In genomic region chr3:39133822-39134221, GRCh38 we compare ENCODE assay signal across 22 cellular contexts. TPM values are rescaled to one million over a fixed set of nuclear protein-coding genes. Genes with fewer than 3 reads are reported as not detected.
DNase-seq lines count a peak whose midpoint lies in the region; ATAC-seq and TF ChIP-seq lines count a peak whose summit lies in the region.
"Had no signal": no experiment of that assay in that cellular context is flagged by ENCODE, and none has a peak within 500 bp of the region (broad histone marks: within the 10 kb centered on the region; RNA-seq: fewer than 3 reads in every experiment).

No MANE protein-coding gene starts in this region.

- POLR2A ChIA-PET in PC-3 (lab: Charles Lee; ENCODE audit: unreplicated experiment): no interaction called here

- no peaks in the 10 kb centered on the region for H3K9me3 ChIP-seq in lower lobe of right lung
- no peaks in the 10 kb centered on the region for H3K9me3 ChIP-seq in stomach
- H3K9me3 ChIP-seq in PC-3 (ENCODE audit: low read length): no peaks in the 10 kb centered on the region
- H3K9me3 ChIP-seq: HAP-1, MG63, SJSA1 had no signal

- no peak overlapping the region for H3K9ac ChIP-seq in PC-3 (ENCODE audit: low read length)

- TF ChIP-seq POLR2A in stomach (IDR thresholded peaks at IDR 0.05) (no peak), lower leg skin (IDR thresholded peaks at IDR 0.05) (no peak)

- H4K20me1 ChIP-seq in PC-3 (ENCODE audit: low read length): no peaks in the 10 kb centered on the region

- intact Hi-C loops in cardiac septum (cut with DNase I): loop anchor here (10.0 kb wide), 1 partner anchor 251 kb away; the partner anchor contains the start of gene SLC25A38
- intact Hi-C loops in Right ventricle myocardium inferior (cut with DNase I): no loop called here
- intact Hi-C loops in lower lobe of right lung (cut with DNase I): no loop called here
- intact Hi-C loops in stomach (cut with DNase I; ENCODE audit: low total_unique reads): no loop called here
- intact Hi-C loops in lower leg skin (cut with DNase I; ENCODE audit: low total_unique reads): no loop called here
- intact Hi-C loops in PC-3 (cut with micrococcal nuclease): no loop called here

- no peaks in the 10 kb centered on the region for H3K9me2 ChIP-seq in PC-3 (replicated peaks; ENCODE audit: low read length)

- TF ChIP-seq EP300 in stomach (IDR thresholded peaks at IDR 0.05): no peak

- BruUV-seq in PC-3 (replicated peaks; lab: Mats Ljungman, UMichigan): no TSS peak

- CTCF ChIA-PET in PC-3 (lab: Charles Lee): no interaction called here

- H3K36me3 ChIP-seq in lower lobe of right lung (peaks cover 15% of the 10 kb centered on the region), stomach (peaks cover 0 to 29% (median 17%) of the 10 kb centered on the region in 4 donors), PC-3 (ENCODE audit: low read depth, low read length) (no peaks in the 10 kb centered on the region)
- H3K36me3 ChIP-seq: HAP-1, MG63 had no signal

- H3K4me3 ChIP-seq in lower lobe of right lung (no peak overlapping the region), stomach (no peak overlapping the region), lower leg skin (ENCODE audit: low read depth, poor library complexity, severe bottlenecking) (no peak overlapping the region), PC-3 (ENCODE audit: low read length) (no peak overlapping the region)
- H3K4me3 ChIP-seq: HAP-1, MG63, SJSA1 had no signal

- TF ChIP-seq CTCF in lower lobe of right lung (IDR thresholded peaks at IDR 0.05): no peak
- no peak for TF ChIP-seq CTCF in stomach (IDR thresholded peaks at IDR 0.05)
- TF ChIP-seq CTCF in lower leg skin (IDR thresholded peaks at IDR 0.05): no peak
- no peak for TF ChIP-seq CTCF in PC-3 (conservative IDR thresholded peaks at IDR 0.05; ENCODE audit: low read depth, low read length)

- no peak overlapping the region for H3K4me2 ChIP-seq in PC-3 (ENCODE audit: low read length)

- H3K27ac ChIP-seq in lower lobe of right lung (peak overlapping the region; percentile 78), stomach (no peak overlapping the region), PC-3 (ENCODE audit: low read length) (no peak overlapping the region)
- H3K27ac ChIP-seq: SJSA1 had no signal

- ATAC-seq in Right ventricle myocardium inferior: no peak
- peak; percentile 35 for ATAC-seq in HG02852 (IDR thresholded peaks at IDR 0.05; ENCODE audit: unreplicated experiment)
- no peak for ATAC-seq in lower lobe of right lung
- no peak for ATAC-seq in PC-3

- H3K4me1 ChIP-seq in lower lobe of right lung (peaks cover 52% of the 10 kb centered on the region), stomach (peaks cover 7 to 46% (median 31%) of the 10 kb centered on the region in 4 donors), PC-3 (ENCODE audit: insufficient read depth, low read length) (peaks cover 18% of the 10 kb centered on the region)
- H3K4me1 ChIP-seq: HAP-1, SJSA1 had no signal

- no peaks in the 10 kb centered on the region for H3K79me2 ChIP-seq in PC-3 (ENCODE audit: low read length)

- DNase-seq in cardiac septum (ENCODE audit: low spot score) (peak; percentile 47), Right ventricle myocardium inferior (ENCODE audit: missing footprints) (no peak), lower lobe of right lung (no peak), stomach (peak; percentile 9), activated T-cell treated with anti-CD3 and anti-CD28 coated beads for 4 hours (no peak), lower leg skin (ENCODE audit: low spot score in 2 of 2) (no peak), PC-3 (no peak)
- DNase-seq: C1 segment of cervical spinal cord, DMS79 treated with DMSO at 0.1 percent for 48 hours, Karpas-422, MG63, NCI-H1048, NCI-H1436, NCI-H1930, NCI-H226, NCI-H524, NCI-H82 had no signal

- 72 to 80% (median 76%) methylated on average over 6 of the region's 6 CpGs for WGBS in stomach, 5 donors
- WGBS in lower leg skin, 2 donors: 83 to 88% methylated on average over 6 of the region's 6 CpGs

- H2AFZ ChIP-seq in PC-3 (ENCODE audit: low read length): no peak overlapping the region

- H3F3A ChIP-seq in PC-3 (ENCODE audit: low read length, unreplicated experiment): no peaks in the 10 kb centered on the region

- H3K27me3 ChIP-seq in lower lobe of right lung (ENCODE audit: low read depth) (no peaks in the 10 kb centered on the region), stomach (no peaks in the 10 kb centered on the region), PC-3 (ENCODE audit: low read length) (no peaks in the 10 kb centered on the region)
- H3K27me3 ChIP-seq: MG63, SJSA1 had no signal

RNA-seq across cellular contexts. Expression of gene CSRNP1, which starts 19.6 kb away (rescaled TPM):
- 11.5 TPM for total RNA-seq in cardiac septum
- 12.9 TPM for total RNA-seq in Right ventricle myocardium inferior
- total RNA-seq in lower lobe of right lung: 55.1 TPM
- total RNA-seq in stomach: 10 to 100 TPM; 20.4 to 62.3 (median 35.3) TPM
- 10 to 100 TPM; 16.8 to 18.0 (median 17.8) TPM for polyA plus RNA-seq in stomach
- total RNA-seq in lower leg skin: 10 to 100 TPM; 63.7 to 97.1 (median 82.2) TPM
- 72.3 and 86.9 TPM in 2 replicates for total RNA-seq in PC-3 (2014; rRNA removed)

RNA-seq across cellular contexts. Expression of gene TTC21A, which starts 26.3 kb away (rescaled TPM):
- total RNA-seq in cardiac septum (3.0 TPM), Right ventricle myocardium inferior (1.2 TPM), lower lobe of right lung (18.8 TPM), stomach (10 to 100 TPM in 1 of 5 donors, 1 to 10 TPM in 3, under 1 TPM in 1; 0.89 to 10.3 (median 2.9) TPM), lower leg skin (1 to 10 TPM; 2.7 to 5.6 (median 4.9) TPM), PC-3 (2014; rRNA removed) (1.2 TPM in 2 replicates)
- polyA plus RNA-seq in stomach: 10 to 100 TPM in 1 of 3 donors, 1 to 10 TPM in 2; 5.1 to 17.7 (median 7.5) TPM

RNA-seq across cellular contexts. Expression of gene GORASP1, which starts 26.4 kb away (rescaled TPM):
- total RNA-seq in cardiac septum (45.9 TPM), Right ventricle myocardium inferior (45.6 TPM), lower lobe of right lung (81.6 TPM), stomach (10 to 100 TPM in 4 of 5 donors, 1 to 10 TPM in 1; 9.3 to 68.7 (median 53.1) TPM), lower leg skin (10 to 100 TPM; 40.1 to 87.4 (median 56.4) TPM), PC-3 (2014; rRNA removed) (47.4 and 58.9 TPM in 2 replicates)
- 10 to 100 TPM; 22.4 to 35.4 (median 29.1) TPM for polyA plus RNA-seq in stomach

RNA-seq across cellular contexts. Expression of gene XIRP1, which starts 58.6 kb away (rescaled TPM):
- total RNA-seq in cardiac septum: 1,123 TPM
- 317 TPM for total RNA-seq in Right ventricle myocardium inferior
- total RNA-seq in lower lobe of right lung: not detected
- total RNA-seq in stomach: under 1 TPM in 2 of 5 donors, not detected in 3; under 0.01 to 0.18 TPM
- polyA plus RNA-seq in stomach: 1 to 10 TPM in 1 of 3 donors, under 1 TPM in 2; 0.08 to 1.1 (median 0.56) TPM
- not detected for total RNA-seq in lower leg skin
- not detected in 2 replicates for total RNA-seq in PC-3 (2014; rRNA removed)
- total RNA-seq: A673 had no signal
- polyA plus RNA-seq: IgD-negative memory B cell had no signal

Comparison
In these comparisons a context has a peak if more than half of its experiments do, and no peak if none do; other contexts are left out.
1. DNase-seq: peak in cardiac septum (single experiment) and stomach (single experiment); none in Right ventricle myocardium inferior (single experiment), lower lobe of right lung (single experiment), activated T-cell treated with anti-CD3 and anti-CD28 coated beads for 4 hours (single experiment), lower leg skin (0 of 2) and PC-3 (single experiment).